8 cellular contexts compared by ENCODE assay signal in the genomic region with DNA sequence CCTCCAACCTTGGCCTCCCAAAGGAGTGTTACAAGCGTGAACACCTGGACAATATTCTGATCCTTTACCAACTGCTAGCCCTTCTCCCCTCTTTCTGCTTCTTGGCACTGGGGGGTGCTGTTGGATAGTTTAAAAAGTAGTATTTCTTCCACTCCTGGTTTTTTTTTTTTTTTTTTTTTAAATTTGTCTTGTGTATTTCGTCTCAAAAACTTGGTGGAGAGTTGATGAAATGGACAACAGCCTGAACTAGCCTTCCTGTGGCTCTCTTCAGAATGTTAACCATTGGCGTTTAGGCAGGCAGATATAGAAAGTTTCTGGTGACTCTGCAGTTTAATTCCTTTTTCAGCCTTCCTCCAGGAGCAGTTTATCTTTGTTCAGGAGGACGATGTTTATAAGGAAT.
DNase-seq lines count a peak whose midpoint lies in the region; ATAC-seq and TF ChIP-seq lines count a peak whose summit lies in the region.

No MANE protein-coding gene starts in this region.

- peaks cover 16% of the 10 kb centered on the region for H3K4me1 Mint-ChIP-seq in endodermal cell

- peaks cover 47% of the 10 kb centered on the region for H3K27me3 Mint-ChIP-seq in endodermal cell (ENCODE audit: insufficient read depth)

- H3K4me3 ChIP-seq in GM12875 (ENCODE audit: low read depth, low read length) = no peak overlapping the region
- peak overlapping the region; percentile 12 for H3K4me3 ChIP-seq in endodermal cell (ENCODE audit: low read length)

- no peaks in the 10 kb centered on the region for H3K4me1 ChIP-seq in endodermal cell (ENCODE audit: control insufficient read depth, insufficient read depth, low read length)

- H3K4me3 Mint-ChIP-seq in endodermal cell = no peak overlapping the region

- DNase-seq in AG20443 (ENCODE audit: low spot score) (peak; percentile 61), NCI-H774 (lab: John Stamatoyannopoulos, UW) (peak; percentile 13), endodermal cell (peak; percentile 56), midbrain (lab: John Stamatoyannopoulos, UW) (peak; percentile 54)

- no peak overlapping the region for H3K27ac ChIP-seq in endodermal cell (ENCODE audit: low read depth, low read length)

- no peak overlapping the region for H3K9ac ChIP-seq in endodermal cell (ENCODE audit: extremely low read depth, low read length, poor library complexity, severe bottlenecking)

- ATAC-seq in GM21529 (IDR thresholded peaks at IDR 0.05; ENCODE audit: unreplicated experiment) (no peak), GM21528 (IDR thresholded peaks at IDR 0.05; ENCODE audit: low FRiP score, unreplicated experiment) (no peak), HG03521 (IDR thresholded peaks at IDR 0.05; ENCODE audit: unreplicated experiment) (no peak)

- H3K9me3 Mint-ChIP-seq in endodermal cell = no peaks in the 10 kb centered on the region

- WGBS in endodermal cell (ENCODE audit: insufficient coverage in 1 of 2, insufficient read length in 1 of 2), 2 experiments = 60 to 70% methylated on average over 2 to 4 of the region's 4 CpGs

- no peak overlapping the region for H3K27ac Mint-ChIP-seq in endodermal cell

- peaks cover 19% of the 10 kb centered on the region for H3K27me3 ChIP-seq in endodermal cell (ENCODE audit: control insufficient read depth, insufficient read depth, low read length, poor library complexity, severe bottlenecking)

- no peaks in the 10 kb centered on the region for H3K9me3 ChIP-seq in endodermal cell (ENCODE audit: control insufficient read depth, low read length)

- peak; percentile 38; the same call in 1 of the 2 replicates for TF ChIP-seq CTCF in GM12875 (IDR thresholded peaks at IDR 0.05; ENCODE audit: borderline replicate concordance, insufficient read depth, low read depth, low read length)
- TF ChIP-seq CTCF in endodermal cell (conservative IDR thresholded peaks at IDR 0.05) = peak; percentile 86

- no peaks in the 10 kb centered on the region for H3K36me3 ChIP-seq in endodermal cell (ENCODE audit: control insufficient read depth, insufficient read depth, low read length)

- H3K36me3 Mint-ChIP-seq in endodermal cell (ENCODE audit: low read depth) = no peaks in the 10 kb centered on the region
